15 cellular contexts compared by ENCODE assay signal in the genomic region with DNA sequence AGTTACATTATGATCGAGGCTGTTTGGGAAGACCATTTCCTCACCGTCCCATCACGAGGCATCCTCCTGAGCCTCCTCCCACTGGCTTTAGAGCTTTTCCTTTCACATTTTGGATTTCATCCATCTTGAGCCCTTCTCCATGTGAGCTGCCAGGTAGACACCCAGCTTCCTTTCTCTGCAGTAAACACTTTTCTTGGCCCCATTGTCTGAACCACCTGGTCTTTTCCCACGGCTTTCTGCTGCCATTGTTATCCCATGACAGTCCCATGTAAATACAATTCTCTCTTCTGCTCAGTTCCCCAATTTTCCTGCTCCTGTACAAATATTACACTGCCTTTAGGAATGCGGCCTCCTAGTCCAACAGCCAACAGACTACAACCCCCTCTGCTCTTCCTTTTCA. TPM values are rescaled to one million over a fixed set of nuclear protein-coding genes. Genes with fewer than 3 reads are reported as not detected.
"Had no signal": no experiment of that assay in that cellular context is flagged by ENCODE, and none has a peak within 500 bp of the region (broad histone marks: within the 10 kb centered on the region; RNA-seq: fewer than 3 reads in every experiment).

No MANE protein-coding gene starts in this region.

- H3K27me3 ChIP-seq: adrenal gland, ovary had no signal

- H3K9me3 ChIP-seq: adrenal gland, lower lobe of right lung, ovary had no signal

- H3K36me3 ChIP-seq: adrenal gland, lower lobe of right lung, ovary had no signal

- DNase-seq: activated CD4-positive, alpha-beta T cell treated with anti-CD3 and anti-CD28 coated beads, Interleukin-2, amount 50 U/mL, for 48 hours; activated gamma-delta T cell; foreskin fibroblast; hippocampal formation; left cardiac atrium; lower lobe of right lung; natural killer cell; ovary; stimulated activated CD4-positive, alpha-beta T cell treated with anti-CD3 and anti-CD28 coated beads, Interleukin-4, amount 100 ng/mL, for 24 hours; stimulated activated naive B cell treated with anti-CD40 and anti-IgM and Interleukin-4, amounts not matched to agents 10 μg/mL and 1 μg/mL and 100 μg/mL, for 72 hours had no signal

- H3K27ac ChIP-seq: adrenal gland, epithelial cell of prostate, lower lobe of right lung, ovary had no signal

- H3K4me1 ChIP-seq: adrenal gland, lower lobe of right lung had no signal

- H3K4me3 ChIP-seq: adrenal gland, lower lobe of right lung, ovary had no signal

RNA-seq across cellular contexts. Expression of gene UBE2QL1, which starts 24.1 kb away (rescaled TPM):
- total RNA-seq: activated naive CD4-positive, alpha-beta T cell treated with anti-CD3 and anti-CD28 coated beads, Interleukin-2, amount 50 U/mL, for 72 hours; glomerular endothelial cell; lower lobe of right lung; natural killer cell; T-helper 2 cell treated with Interferon-gamma antibody and Interleukin-4, amounts not matched to agents 100 ng/mL and 5 ng/mL, for 36 hours had no signal
